ENCODE assay signal across 19 cellular contexts in genomic region chr2:207805566-207806226, GRCh38. TPM values are rescaled to one million over a fixed set of nuclear protein-coding genes. Genes with fewer than 3 reads are reported as not detected.
A peak's percentile ranks its signal among the peaks of the same experiment; 100 is the strongest.
DNase-seq lines count a peak whose midpoint lies in the region; ATAC-seq and TF ChIP-seq lines count a peak whose summit lies in the region.
"Had no signal": no experiment of that assay in that cellular context is flagged by ENCODE, and none has a peak within 500 bp of the region (broad histone marks: within the 10 kb centered on the region; RNA-seq: fewer than 3 reads in every experiment).

No MANE protein-coding gene starts in this region.

- CTCF ChIA-PET in MCF 10A (lab: Yijun Ruan, JAX): interaction anchor here (0.7 to 1.7 kb wide), 4 partner anchors 14 to 235 kb away, joined by 3 to 4 read pairs (median 4); partner anchors contain the start of gene FZD5
- CTCF ChIA-PET in SK-N-SH (lab: Yijun Ruan, JAX): no interaction called here

- no peaks in the 10 kb centered on the region for H3K9me3 Mint-ChIP-seq in MCF 10A (ENCODE audit: unreplicated experiment)
- H3K9me3 Mint-ChIP-seq: activated naive CD8-positive, alpha-beta T cell treated with anti-CD3 and anti-CD28 coated beads for 36 hours; activated T-cell treated with anti-CD3 and anti-CD28 coated beads, Interleukin-2, amount 50 U/mL, for 24 hours; memory B cell had no signal

- no peak overlapping the region for H3K9ac ChIP-seq in SK-N-SH

- H3K36me3 ChIP-seq in breast epithelium (no peaks in the 10 kb centered on the region), SK-N-SH (replicated peaks in 1 of 2; ENCODE audit: control insufficient read depth in 1 of 2, insufficient read depth in 2 of 2, low read length in 1 of 2) (no peaks in the 10 kb centered on the region), gastrocnemius medialis (no peaks in the 10 kb centered on the region), esophagus muscularis mucosa (no peaks in the 10 kb centered on the region)
- H3K36me3 ChIP-seq: neutrophil had no signal

- peaks cover 7% of the 10 kb centered on the region for H3F3A ChIP-seq in SK-N-SH (replicated peaks; ENCODE audit: insufficient read depth)

- no peak overlapping the region for H3K4me3 ChIP-seq in breast epithelium
- H3K4me3 ChIP-seq in SK-N-SH (ENCODE audit: low read depth in 2 of 2, low read length in 1 of 2): no peak overlapping the region
- H3K4me3 ChIP-seq in gastrocnemius medialis: no peak overlapping the region
- no peak overlapping the region for H3K4me3 ChIP-seq in esophagus muscularis mucosa
- H3K4me3 ChIP-seq: testis had no signal

- H3K27ac Mint-ChIP-seq in MCF 10A (ENCODE audit: low read depth, unreplicated experiment): peak overlapping the region; percentile 51
- H3K27ac Mint-ChIP-seq: activated naive CD8-positive, alpha-beta T cell treated with anti-CD3 and anti-CD28 coated beads for 36 hours; activated T-cell treated with anti-CD3 and anti-CD28 coated beads, Interleukin-2, amount 50 U/mL, for 24 hours; memory B cell had no signal

- POLR2A ChIA-PET in MCF 10A (lab: Yijun Ruan, JAX): interaction anchor here (0.6 to 1.6 kb wide), 3 partner anchors 11 to 1560 kb away, joined by 3 to 5 read pairs (median 4); no protein-coding TSS in a partner anchor
- POLR2A ChIA-PET in SK-N-SH (lab: Yijun Ruan, JAX): no interaction called here

- intact Hi-C loops in MCF 10A (cut with micrococcal nuclease) (no loop called here), breast epithelium (cut with DNase I; ENCODE audit: low total_unique reads) (no loop called here), gastrocnemius medialis (cut with DNase I; ENCODE audit: low total_unique reads) (no loop called here), esophagus muscularis mucosa (cut with DNase I) (no loop called here)

- no peaks in the 10 kb centered on the region for H4K20me1 ChIP-seq in SK-N-SH (ENCODE audit: insufficient read depth)

- no peaks in the 10 kb centered on the region for H3K9me2 ChIP-seq in SK-N-SH

- H3K79me2 ChIP-seq in SK-N-SH (ENCODE audit: insufficient read depth): no peaks in the 10 kb centered on the region

- no TSS peak for BruUV-seq in MCF 10A (replicated peaks; lab: Mats Ljungman, UMichigan)

- no peaks in the 10 kb centered on the region for H3K9me3 ChIP-seq in breast epithelium
- no peaks in the 10 kb centered on the region for H3K9me3 ChIP-seq in SK-N-SH
- no peaks in the 10 kb centered on the region for H3K9me3 ChIP-seq in gastrocnemius medialis
- no peaks in the 10 kb centered on the region for H3K9me3 ChIP-seq in esophagus muscularis mucosa
- H3K9me3 ChIP-seq: neutrophil, testis had no signal

- no peak overlapping the region for H2AFZ ChIP-seq in SK-N-SH (ENCODE audit: low read depth)

- no peaks in the 10 kb centered on the region for H3K27me3 Mint-ChIP-seq in MCF 10A (ENCODE audit: insufficient read depth, unreplicated experiment)

- no peak for TF ChIP-seq RAD21 in SK-N-SH (IDR thresholded peaks at IDR 0.05; ENCODE audit: low read length)

- no peak overlapping the region for H3K4me2 ChIP-seq in SK-N-SH

- H3K4me1 ChIP-seq in breast epithelium (no peaks in the 10 kb centered on the region), SK-N-SH (ENCODE audit: control insufficient read depth in 1 of 2, insufficient read depth in 2 of 2, low read depth in 1 of 2, low read length in 1 of 2) (peaks cover 4 to 5% of the 10 kb centered on the region in 2 experiments; a peak in 2 of 4 replicates), gastrocnemius medialis (no peaks in the 10 kb centered on the region), esophagus muscularis mucosa (peaks cover 0 to 6% (median 0%) of the 10 kb centered on the region in 4 donors)
- H3K4me1 ChIP-seq: testis had no signal

- no peak for TF ChIP-seq POLR2A in breast epithelium (IDR thresholded peaks at IDR 0.05)
- no peak for TF ChIP-seq POLR2A in gastrocnemius medialis (IDR thresholded peaks at IDR 0.05)
- no peak for TF ChIP-seq POLR2A in esophagus muscularis mucosa (IDR thresholded peaks at IDR 0.05; ENCODE audit: low read depth)

- H3K36me3 Mint-ChIP-seq in MCF 10A (ENCODE audit: insufficient read depth, unreplicated experiment): no peaks in the 10 kb centered on the region
- H3K36me3 Mint-ChIP-seq: activated naive CD8-positive, alpha-beta T cell treated with anti-CD3 and anti-CD28 coated beads for 36 hours; memory B cell had no signal

- H3K27ac ChIP-seq in breast epithelium: no peak overlapping the region
- peak overlapping the region in 1 of 2 experiments; percentile 32; a peak in 2 of 4 replicates for H3K27ac ChIP-seq in SK-N-SH (ENCODE audit: low read depth in 2 of 2, low read length in 1 of 2)
- H3K27ac ChIP-seq in gastrocnemius medialis: no peak overlapping the region
- no peak overlapping the region for H3K27ac ChIP-seq in esophagus muscularis mucosa (replicated peaks in 1 of 4)
- H3K27ac ChIP-seq: 22Rv1, neutrophil, testis had no signal

- in situ Hi-C loops in gastrocnemius medialis (cut with MboI; ENCODE audit: low sequenced_read_pairs in 4 of 4) (no loop called here), GM13976 (cut with MboI; ENCODE audit: low sequenced_read_pairs, unreplicated experiment) (no loop called here)

- no peak overlapping the region for H3K4me3 Mint-ChIP-seq in MCF 10A (ENCODE audit: unreplicated experiment)
- H3K4me3 Mint-ChIP-seq: activated naive CD8-positive, alpha-beta T cell treated with anti-CD3 and anti-CD28 coated beads for 36 hours; activated T-cell treated with anti-CD3 and anti-CD28 coated beads, Interleukin-2, amount 50 U/mL, for 24 hours; memory B cell had no signal

- ATAC-seq in gastrocnemius medialis: no peak
- no peak for ATAC-seq in GM19351 (IDR thresholded peaks at IDR 0.05; ENCODE audit: unreplicated experiment)
- ATAC-seq: right cardiac atrium had no signal

- TF ChIP-seq CTCF in MCF 10A (IDR thresholded peaks at IDR 0.05; ENCODE audit: unreplicated experiment): no peak
- TF ChIP-seq CTCF in breast epithelium (IDR thresholded peaks at IDR 0.05): no peak
- TF ChIP-seq CTCF in SK-N-SH (IDR thresholded peaks at IDR 0.05): no peak
- no peak for TF ChIP-seq CTCF in gastrocnemius medialis (IDR thresholded peaks at IDR 0.05 in 4 of 5, conservative IDR thresholded peaks at IDR 0.05 in 1 of 5)
- TF ChIP-seq CTCF in esophagus muscularis mucosa (IDR thresholded peaks at IDR 0.05): no peak
- TF ChIP-seq CTCF in GM13976 (IDR thresholded peaks at IDR 0.05; ENCODE audit: borderline replicate concordance, control extremely low read depth, extremely low read depth, insufficient read depth, missing control alignments): no peak

- H3K27me3 ChIP-seq in breast epithelium: no peaks in the 10 kb centered on the region
- no peaks in the 10 kb centered on the region for H3K27me3 ChIP-seq in SK-N-SH (ENCODE audit: insufficient read depth)
- no peaks in the 10 kb centered on the region for H3K27me3 ChIP-seq in gastrocnemius medialis
- no peaks in the 10 kb centered on the region for H3K27me3 ChIP-seq in esophagus muscularis mucosa
- H3K27me3 ChIP-seq: neutrophil, testis had no signal

- TF ChIP-seq EP300 in SK-N-SH (IDR thresholded peaks at IDR 0.05; ENCODE audit: borderline replicate concordance in 1 of 2, low read depth in 1 of 2, low read length in 1 of 2) (no peak; a peak in 1 of 4 replicates), esophagus muscularis mucosa (IDR thresholded peaks at IDR 0.05) (no peak)

- peaks cover 19% of the 10 kb centered on the region for H3K4me1 Mint-ChIP-seq in MCF 10A (ENCODE audit: insufficient read depth, unreplicated experiment)
- H3K4me1 Mint-ChIP-seq: memory B cell had no signal

- DNase-seq in MCF 10A (ENCODE audit: unreplicated experiment) (peak; percentile 64), breast epithelium (ENCODE audit: low spot score in 2 of 2) (no peak), SK-N-SH (no peak), kidney tubule cell (ENCODE audit: low spot score) (peak; percentile 88), gastrocnemius medialis (no peak), esophagus muscularis mucosa (ENCODE audit: extremely low spot score) (no peak), GM13976 (ENCODE audit: low spot score) (no peak)
- DNase-seq: activated CD4-positive, alpha-beta T cell treated with anti-CD3 and anti-CD28 coated beads, Interleukin-2, amount 50 U/mL, for 1 hour; activated naive CD8-positive, alpha-beta T cell treated with anti-CD3 and anti-CD28 coated beads for 36 hours; activated T-cell treated with anti-CD3 and anti-CD28 coated beads, Interleukin-2, amount 50 U/mL, for 24 hours; DND-41; H7; NCI-H1417; right cardiac atrium; testis had no signal

- WGBS in SK-N-SH (ENCODE audit: low lambda C conversion rate): 63% methylated on average over 5 of the region's 5 CpGs
- WGBS in esophagus muscularis mucosa: 73% methylated on average over 5 of the region's 5 CpGs

TF ChIP-seq in SK-N-SH, 30 proteins besides CTCF, POLR2A, EP300 and RAD21 (continues in another document):
- TF ChIP-seq TEAD4 (IDR thresholded peaks at IDR 0.05; ENCODE audit: borderline replicate concordance, insufficient read depth) (peak; percentile 22; the same call in 1 of the 2 replicates), FOSL2 (IDR thresholded peaks at IDR 0.05; ENCODE audit: borderline replicate concordance, low read depth) (peak; percentile 73; the same call in 1 of the 2 replicates), JUND (IDR thresholded peaks at IDR 0.05) (peak; percentile 58; the same call in 1 of the 2 replicates)

RNA-seq across cellular contexts. Expression of gene FZD5, which starts 36.0 kb away (rescaled TPM):
- total RNA-seq in MCF 10A (2022) (2.6 and 4.3 TPM in 2 replicates), breast epithelium (10 to 100 TPM in 2 of 3 donors, 1 to 10 TPM in 1; 5.2 to 17.0 (median 12.1) TPM), gastrocnemius medialis (1 to 10 TPM; 3.0 to 4.8 (median 3.4) TPM), esophagus muscularis mucosa (10 to 100 TPM; 15.7 to 23.7 (median 21.0) TPM)
- polyA plus RNA-seq in SK-N-SH (2012; rRNA removed): 0.52 and 0.72 TPM in 2 replicates
- 0.66 and 0.72 TPM in 2 replicates for polyA plus RNA-seq in SK-N-SH (2012; cell fraction: cytosol; rRNA removed)
- 0.41 and 0.66 TPM in 2 replicates for polyA plus RNA-seq in SK-N-SH (2012; cell fraction: nucleus; rRNA removed)

Comparison
In these comparisons a context has a peak if more than half of its experiments do, and no peak if none do; other contexts are left out.
1. DNase-seq: peak in MCF 10A (single experiment) and kidney tubule cell (single experiment); none in breast epithelium (0 of 2), SK-N-SH (single experiment), gastrocnemius medialis (0 of 2), esophagus muscularis mucosa (single experiment) and GM13976 (single experiment).